In the genomic region with DNA sequence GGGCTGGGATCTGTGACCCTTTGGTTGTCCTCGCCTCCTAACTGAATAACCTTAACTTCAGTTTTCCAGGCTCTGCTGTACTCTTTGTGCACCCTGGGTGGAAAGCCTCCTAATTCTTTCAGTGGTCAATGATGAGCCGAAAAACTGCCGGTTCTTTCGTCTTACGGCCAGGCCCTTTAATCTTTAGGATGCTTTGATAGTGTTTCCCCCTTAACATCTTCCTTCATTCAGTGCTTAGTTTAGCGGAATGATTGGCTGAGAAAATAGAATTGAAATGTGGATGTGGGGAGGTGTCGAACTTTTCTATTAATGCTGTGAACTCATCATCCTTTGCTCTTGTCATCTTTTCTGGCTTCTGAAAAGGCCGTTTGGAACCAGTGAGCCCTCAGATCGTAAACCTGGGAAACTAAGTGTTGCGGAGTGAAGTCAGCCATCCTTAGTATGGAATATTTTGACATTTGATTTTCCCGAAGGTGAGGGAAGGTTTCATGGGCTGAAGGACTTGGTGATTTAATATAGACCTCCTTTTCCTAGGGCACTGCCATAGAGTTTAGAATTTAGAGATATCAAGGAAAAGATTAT, we compare ENCODE assay signal across 8 cellular contexts. TPM values are rescaled to one million over a fixed set of nuclear protein-coding genes. Genes with fewer than 3 reads are reported as not detected.
DNase-seq lines count a peak whose midpoint lies in the region; ATAC-seq, FAIRE-seq and TF ChIP-seq lines count a peak whose summit lies in the region.

No MANE protein-coding gene starts in this region.

- H3K4me3 Mint-ChIP-seq in activated CD8-positive, alpha-beta memory T cell treated with anti-CD3 and anti-CD28 coated beads, Interleukin-2, amount 10 ng/mL, durations not matched to agents 7 days and 5 days: peak overlapping the region; percentile 100

- H4K20me1 ChIP-seq in endothelial cell of umbilical vein (replicated peaks; ENCODE audit: control insufficient read depth, extremely low read depth, insufficient read depth, low read length): no peaks in the 10 kb centered on the region

- H3K27ac ChIP-seq in endothelial cell of umbilical vein (ENCODE audit: insufficient read depth, low read depth, low read length): peak overlapping the region; percentile 84

- H3K36me3 ChIP-seq in endothelial cell of umbilical vein (ENCODE audit: control insufficient read depth in 2 of 2, extremely low read depth in 1 of 2, insufficient read depth in 2 of 2, low read length in 2 of 2) (peaks cover 4 to 7% of the 10 kb centered on the region in 2 experiments), neuron (ENCODE audit: insufficient read depth, low read length) (peaks cover 20% of the 10 kb centered on the region)

- peak overlapping the region; percentile 93 for H3K9ac ChIP-seq in endothelial cell of umbilical vein (replicated peaks; ENCODE audit: extremely low read depth, insufficient read depth, low read length)

- no peaks in the 10 kb centered on the region for H3K27me3 Mint-ChIP-seq in activated CD8-positive, alpha-beta memory T cell treated with anti-CD3 and anti-CD28 coated beads, Interleukin-2, amount 10 ng/mL, durations not matched to agents 7 days and 5 days

- H3K9me3 ChIP-seq in endothelial cell of umbilical vein (replicated peaks; ENCODE audit: control insufficient read depth, insufficient read depth, low read length): no peaks in the 10 kb centered on the region
- no peaks in the 10 kb centered on the region for H3K9me3 ChIP-seq in neuron (ENCODE audit: low read length)

- intact Hi-C loops in endothelial cell of umbilical vein (cut with micrococcal nuclease): no loop called here
- intact Hi-C loops in posterior cingulate gyrus (cut with DNase I): no loop called here

- peak overlapping the region; percentile 99 for H3K27ac Mint-ChIP-seq in activated CD8-positive, alpha-beta memory T cell treated with anti-CD3 and anti-CD28 coated beads, Interleukin-2, amount 10 ng/mL, durations not matched to agents 7 days and 5 days

- peaks cover 47% of the 10 kb centered on the region for H3K36me3 Mint-ChIP-seq in activated CD8-positive, alpha-beta memory T cell treated with anti-CD3 and anti-CD28 coated beads, Interleukin-2, amount 10 ng/mL, durations not matched to agents 7 days and 5 days

- FAIRE-seq in endothelial cell of umbilical vein (lab: Jason Lieb, UNC): no peak

- H3K4me1 Mint-ChIP-seq in activated CD8-positive, alpha-beta memory T cell treated with anti-CD3 and anti-CD28 coated beads, Interleukin-2, amount 10 ng/mL, durations not matched to agents 7 days and 5 days: peaks cover 46% of the 10 kb centered on the region

- TF ChIP-seq POLR2A in endothelial cell of umbilical vein (IDR thresholded peaks at IDR 0.05; ENCODE audit: low read depth, low read length): no peak

- no peaks in the 10 kb centered on the region for H3K9me3 Mint-ChIP-seq in activated CD8-positive, alpha-beta memory T cell treated with anti-CD3 and anti-CD28 coated beads, Interleukin-2, amount 10 ng/mL, durations not matched to agents 7 days and 5 days (ENCODE audit: low read depth)

- dilution Hi-C loops in endothelial cell of umbilical vein (cut with MboI; ENCODE audit: extremely low pct_ligation_motif_present, low sequenced_read_pairs): no loop called here

- no peak for TF ChIP-seq CTCF in endothelial cell of umbilical vein (IDR thresholded peaks at IDR 0.05; ENCODE audit: extremely low read depth in 1 of 2, insufficient read depth in 1 of 2, low read depth in 1 of 2, low read length in 2 of 2)

- H2AFZ ChIP-seq in endothelial cell of umbilical vein (ENCODE audit: low read depth, low read length): no peak overlapping the region
- peak overlapping the region; percentile 93 for H2AFZ ChIP-seq in neuron (ENCODE audit: low read depth, low read length)

- H3K79me2 ChIP-seq in endothelial cell of umbilical vein (ENCODE audit: control insufficient read depth, insufficient read depth, low read length): peaks cover 60% of the 10 kb centered on the region

- DNase-seq in activated CD8-positive, alpha-beta memory T cell treated with anti-CD3 and anti-CD28 coated beads, Interleukin-2, amount 10 ng/mL, durations not matched to agents 7 days and 5 days: no peak
- DNase-seq in activated CD8-positive, alpha-beta memory T cell treated with anti-CD3 and anti-CD28 coated beads, Interleukin-2, amount 50 U/mL, for 48 hours: no peak
- DNase-seq in RPMI8226: peak; percentile 31
- DNase-seq in endothelial cell of umbilical vein (ENCODE audit: low read depth, low spot score): peak; percentile 50
- DNase-seq in posterior cingulate gyrus: no peak
- DNase-seq in SHP77 treated with DMSO at 0.1 percent for 48 hours (lab: John Stamatoyannopoulos, UW): no peak

- H3K4me2 ChIP-seq in endothelial cell of umbilical vein (ENCODE audit: insufficient read depth, low read length): peak overlapping the region; percentile 88

- no peaks in the 10 kb centered on the region for H3K9me1 ChIP-seq in endothelial cell of umbilical vein (replicated peaks; ENCODE audit: control insufficient read depth, extremely low read depth, insufficient read depth, low read length)

- POLR2A ChIA-PET in endothelial cell of umbilical vein (lab: Charles Lee): no interaction called here

- H3K4me3 ChIP-seq in endothelial cell of umbilical vein (replicated peaks in 1 of 3; ENCODE audit: insufficient read depth in 1 of 3, low read depth in 1 of 3, low read length in 3 of 3) (peak overlapping the region; percentile 53 to 96 (median 57)), neuron (ENCODE audit: low read length) (peak overlapping the region; percentile 90)

- CTCF ChIA-PET in activated CD8-positive, alpha-beta memory T cell treated with anti-CD3 and anti-CD28 coated beads, Interleukin-2, amount 10 ng/mL, durations not matched to agents 7 days and 5 days (lab: Charles Lee): interaction anchor here (1.1 kb wide), 1 partner anchor 31 kb away, joined by 3 read pairs; no protein-coding TSS in a partner anchor
- CTCF ChIA-PET in endothelial cell of umbilical vein (lab: Charles Lee): no interaction called here

- H3K4me1 ChIP-seq in endothelial cell of umbilical vein (ENCODE audit: control insufficient read depth, extremely low read depth, insufficient read depth, low read length) (peaks cover 21% of the 10 kb centered on the region), neuron (ENCODE audit: insufficient read depth, low read length) (peaks cover 21% of the 10 kb centered on the region)

- ATAC-seq in activated CD8-positive, alpha-beta memory T cell treated with anti-CD3 and anti-CD28 coated beads, Interleukin-2, amount 10 ng/mL, durations not matched to agents 7 days and 5 days: no peak
- no peak for ATAC-seq in GM21447 (IDR thresholded peaks at IDR 0.05; ENCODE audit: unreplicated experiment)

- TSS peak; percentile 46 for BruUV-seq in endothelial cell of umbilical vein (replicated peaks; lab: Mats Ljungman, UMichigan)

- no peaks in the 10 kb centered on the region for H3K27me3 ChIP-seq in endothelial cell of umbilical vein (ENCODE audit: control insufficient read depth in 2 of 2, insufficient read depth in 2 of 2, low read length in 2 of 2)
- no peaks in the 10 kb centered on the region for H3K27me3 ChIP-seq in neuron (ENCODE audit: insufficient read depth, low read length)

TF ChIP-seq in endothelial cell of umbilical vein, 7 proteins besides CTCF, POLR2A, EP300 and RAD21:
- TF ChIP-seq FOS (IDR thresholded peaks at IDR 0.05; ENCODE audit: borderline replicate concordance, insufficient read depth, low read length) (no peak), GATA2 (IDR thresholded peaks at IDR 0.05; ENCODE audit: insufficient read depth, insufficient read length, low read depth, low read length) (no peak), MYC (IDR thresholded peaks at IDR 0.05; ENCODE audit: low read depth, low read length) (no peak), EZH2 (IDR thresholded peaks at IDR 0.05; ENCODE audit: borderline replicate concordance, low read depth, low read length, severe bottlenecking) (no peak), POLR2AphosphoS5 (IDR thresholded peaks at IDR 0.05; ENCODE audit: insufficient read depth, low read depth, low read length) (no peak), JUN (IDR thresholded peaks at IDR 0.05; ENCODE audit: borderline replicate concordance, insufficient read depth, insufficient read length, low read depth) (no peak)
- TF ChIP-seq, protein P1, sequence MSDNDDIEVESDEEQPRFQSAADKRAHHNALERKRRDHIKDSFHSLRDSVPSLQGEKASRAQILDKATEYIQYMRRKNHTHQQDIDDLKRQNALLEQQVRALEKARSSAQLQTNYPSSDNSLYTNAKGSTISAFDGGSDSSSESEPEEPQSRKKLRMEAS (IDR thresholded peaks at IDR 0.05; ENCODE audit: insufficient read depth, insufficient read length): no peak

RNA-seq across cellular contexts. Expression of a gene that starts 0.9 kb away (rescaled TPM):
- 100 to 1,000 TPM; 203 to 260 TPM for total RNA-seq in activated CD8-positive, alpha-beta memory T cell treated with anti-CD3 and anti-CD28 coated beads, Interleukin-2, amount 10 ng/mL, durations not matched to agents 7 days and 5 days
- 194 and 206 TPM in 2 replicates for total RNA-seq in endothelial cell of umbilical vein
- 295 and 300 TPM in 2 replicates for polyA plus RNA-seq in endothelial cell of umbilical vein
- 315 and 360 TPM in 2 replicates for polyA plus RNA-seq in endothelial cell of umbilical vein (2011; cell fraction: cytosol; rRNA removed)
- 242 and 254 TPM in 2 replicates for polyA plus RNA-seq in endothelial cell of umbilical vein (2011; cell fraction: nucleus; rRNA removed)
- 164 and 212 TPM in 2 replicates for polyA plus RNA-seq in endothelial cell of umbilical vein (2012)
- polyA minus RNA-seq in endothelial cell of umbilical vein: 418 and 437 TPM in 2 replicates
- 208 TPM for polyA minus RNA-seq in endothelial cell of umbilical vein (2011; cell fraction: cytosol; rRNA and poly(A)+ RNA removed)
- 144 and 179 TPM in 2 replicates for polyA minus RNA-seq in endothelial cell of umbilical vein (2011; cell fraction: nucleus; rRNA and poly(A)+ RNA removed)

Comparison
In these comparisons a context has a peak if more than half of its experiments do, and no peak if none do; other contexts are left out.
1. DNase-seq: peak in RPMI8226 (single experiment) and endothelial cell of umbilical vein (single experiment); none in activated CD8-positive, alpha-beta memory T cell treated with anti-CD3 and anti-CD28 coated beads, Interleukin-2, amount 10 ng/mL, durations not matched to agents 7 days and 5 days (single experiment), activated CD8-positive, alpha-beta memory T cell treated with anti-CD3 and anti-CD28 coated beads, Interleukin-2, amount 50 U/mL, for 48 hours (single experiment), posterior cingulate gyrus (0 of 10) and SHP77 treated with DMSO at 0.1 percent for 48 hours (single experiment).